ENCODE assay signal across 8 cellular contexts in genomic region chr12:49342066-49342913, GRCh38. TPM values are rescaled to one million over a fixed set of nuclear protein-coding genes. Genes with fewer than 3 reads are reported as not detected.
DNase-seq lines count a peak whose midpoint lies in the region; ATAC-seq and TF ChIP-seq lines count a peak whose summit lies in the region.

No MANE protein-coding gene starts in this region.

- H3K4me1 ChIP-seq in liver (ENCODE audit: control insufficient read depth in 4 of 4, insufficient read depth in 4 of 4, low read length in 3 of 4), result peaks cover 22 to 45% (median 31%) of the 10 kb centered on the region in 4 donors

- peak; percentile 61 for ATAC-seq in HG03175 (IDR thresholded peaks at IDR 0.05; ENCODE audit: unreplicated experiment)

- no peaks in the 10 kb centered on the region for H3K36me3 ChIP-seq in liver (ENCODE audit: control insufficient read depth in 4 of 4, insufficient read depth in 3 of 4, low read depth in 1 of 4, low read length in 3 of 4)

- peak overlapping the region in 1 of 3 donors; percentile 48 for H3K4me3 ChIP-seq in liver (ENCODE audit: low read depth in 1 of 3, low read length in 3 of 3)

- H3K27ac ChIP-seq in liver (ENCODE audit: low read depth in 1 of 2, low read length in 2 of 2), result no peak overlapping the region

- H3K27me3 ChIP-seq in liver (ENCODE audit: control insufficient read depth in 4 of 4, insufficient read depth in 4 of 4, low read length in 3 of 4), result peaks cover 0 to 4% (median 0%) of the 10 kb centered on the region in 4 donors

- H3K9ac ChIP-seq in liver (ENCODE audit: low read depth in 1 of 2, low read length in 2 of 2), result no peak overlapping the region

- H3K9me3 ChIP-seq in liver (ENCODE audit: control insufficient read depth in 4 of 4, low read length in 3 of 4), result no peaks in the 10 kb centered on the region

- peak; percentile 42 to 56 for TF ChIP-seq RAD21 in liver (IDR thresholded peaks at IDR 0.05)

- DNase-seq in NCI-H1417 (lab: John Stamatoyannopoulos, UW) (peak; percentile 70 to 99 (median 87)), NCI-H1417 treated with DMSO at 0.1 percent for 48 hours (lab: John Stamatoyannopoulos, UW) (no peak), NCI-H524 (lab: John Stamatoyannopoulos, UW) (peak; percentile 91 to 95), dermis microvascular lymphatic vessel endothelial cell (ENCODE audit: low read depth in 2 of 2) (peak; percentile 38 to 80)
- DNase-seq in activated CD4-positive, alpha-beta T cell treated with anti-CD3 and anti-CD28 coated beads, Interleukin-2, amount 50 U/mL, for 4 hours, result peak; percentile 63 to 64
- DNase-seq in stimulated activated CD4-positive, alpha-beta T cell treated with anti-CD3 and anti-CD28 coated beads, Interleukin-4, amount 100 ng/mL, for 24 hours, result peak; percentile 80

- TF ChIP-seq CTCF in liver (IDR thresholded peaks at IDR 0.05; ENCODE audit: low read depth, low read length, missing input control), result peak; percentile 59

- 5% methylated on average over 58 of the region's 58 CpGs for WGBS in liver

TF ChIP-seq in liver, 16 proteins besides CTCF, POLR2A, EP300 and RAD21:
- TF ChIP-seq ATF3 (IDR thresholded peaks at IDR 0.05), result no peak
- TF ChIP-seq RXRA (IDR thresholded peaks at IDR 0.05), result no peak
- no peak for TF ChIP-seq MAX (IDR thresholded peaks at IDR 0.05)
- no peak for TF ChIP-seq FOXA1 (IDR thresholded peaks at IDR 0.05)
- no peak for TF ChIP-seq SP1 (IDR thresholded peaks at IDR 0.05)
- TF ChIP-seq JUND (IDR thresholded peaks at IDR 0.05), result no peak
- no peak for TF ChIP-seq FOXA2 (IDR thresholded peaks at IDR 0.05)
- TF ChIP-seq YY1 (IDR thresholded peaks at IDR 0.05), result no peak
- TF ChIP-seq HNF4A (conservative IDR thresholded peaks at IDR 0.05), result no peak

RNA-seq across cellular contexts. Expression of gene DNAJC22, which starts 4.4 kb away (rescaled TPM):
- 0.51 and 1.9 TPM in 2 replicates for total RNA-seq in dermis microvascular lymphatic vessel endothelial cell
- total RNA-seq in liver, result 10 to 100 TPM; 16.6 to 49.4 TPM
- polyA plus RNA-seq in liver, result 10 to 100 TPM; 22.4 to 34.0 TPM

RNA-seq across cellular contexts. Expression of gene C1QL4, which starts 5.3 kb away (rescaled TPM):
- total RNA-seq in dermis microvascular lymphatic vessel endothelial cell (not detected in 2 replicates), liver (not detected)
- not detected for polyA plus RNA-seq in liver

RNA-seq across cellular contexts. Expression of gene TROAP, which starts 19.2 kb away (rescaled TPM):
- total RNA-seq in dermis microvascular lymphatic vessel endothelial cell (5.1 and 9.6 TPM in 2 replicates), liver (10 to 100 TPM in 1 of 2 donors, not detected in 1; 17.5 TPM)
- 1 to 10 TPM in 1 of 2 donors, under 1 TPM in 1; 0.97 to 2.0 TPM for polyA plus RNA-seq in liver

RNA-seq across cellular contexts. Expression of gene SPATS2, which starts 25.0 kb away (rescaled TPM):
- total RNA-seq in dermis microvascular lymphatic vessel endothelial cell (15.0 and 16.8 TPM in 2 replicates), liver (1 to 10 TPM; 4.1 to 5.2 TPM)
- polyA plus RNA-seq in liver, result 1 to 10 TPM; 2.4 to 4.9 TPM

RNA-seq across cellular contexts. Expression of gene PRPH, which starts 47.3 kb away (rescaled TPM):
- not detected in 2 replicates for total RNA-seq in dermis microvascular lymphatic vessel endothelial cell
- not detected for total RNA-seq in liver
- polyA plus RNA-seq in liver, result under 1 TPM in 1 of 2 donors, not detected in 1; 0.05 TPM
